In the genomic region with DNA sequence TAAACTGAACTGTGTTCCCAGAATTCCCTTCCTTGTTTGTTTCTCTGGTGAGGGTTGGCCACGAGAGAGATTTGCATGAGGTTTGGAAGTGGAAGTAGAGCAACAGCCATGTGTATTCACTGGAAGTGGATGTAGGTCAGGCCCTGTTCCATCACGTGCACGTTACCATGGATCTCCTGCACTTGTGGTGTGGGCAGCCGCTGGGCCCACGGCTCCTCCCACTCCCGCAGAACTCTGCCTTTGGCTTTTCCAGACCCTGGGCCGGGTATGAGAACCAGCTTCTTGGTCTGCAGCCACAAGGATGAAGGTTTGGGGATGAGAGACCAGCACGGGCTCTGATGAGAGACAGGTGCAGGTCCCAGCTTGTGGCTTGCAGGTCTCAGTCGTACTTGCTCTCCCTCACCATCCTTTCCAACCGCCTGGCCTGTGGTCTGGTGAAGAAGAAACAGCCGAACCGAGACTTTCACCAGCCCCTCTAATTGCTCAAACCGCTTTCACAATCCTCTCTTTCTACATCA, we compare ENCODE assay signal across 11 cellular contexts.
DNase-seq lines count a peak whose midpoint lies in the region; ATAC-seq, FAIRE-seq and TF ChIP-seq lines count a peak whose summit lies in the region.
"Had no signal": no experiment of that assay in that cellular context is flagged by ENCODE, and none has a peak within 500 bp of the region (broad histone marks: within the 10 kb centered on the region; RNA-seq: fewer than 3 reads in every experiment).

No MANE protein-coding gene starts in this region.

- H3K27me3 ChIP-seq in fibroblast of lung (ENCODE audit: control insufficient read depth, insufficient read depth, low read length): no peaks in the 10 kb centered on the region
- no peaks in the 10 kb centered on the region for H3K27me3 ChIP-seq in small intestine (ENCODE audit: control insufficient read depth in 2 of 2, insufficient read depth in 2 of 2, low read length in 2 of 2)

- no peak overlapping the region for H3K9ac ChIP-seq in fibroblast of lung (ENCODE audit: insufficient read depth, low read length)

- H3K4me3 ChIP-seq in Jurkat, Clone E6-1 (ENCODE audit: low read length): peak overlapping the region; percentile 20
- H3K4me3 ChIP-seq in fibroblast of lung (replicated peaks in 1 of 4; ENCODE audit: control extremely low read depth in 1 of 4, insufficient read depth in 1 of 4, low read depth in 3 of 4, low read length in 4 of 4) (no peak overlapping the region), small intestine (ENCODE audit: low read depth in 1 of 2, low read length in 2 of 2) (no peak overlapping the region)

- no peaks in the 10 kb centered on the region for H3K36me3 ChIP-seq in fibroblast of lung (ENCODE audit: control insufficient read depth, insufficient read depth, low read length)
- H3K36me3 ChIP-seq in small intestine (ENCODE audit: control insufficient read depth in 2 of 2, insufficient read depth in 2 of 2, low read length in 2 of 2): no peaks in the 10 kb centered on the region

- H3K9me3 ChIP-seq in fibroblast of lung (ENCODE audit: control insufficient read depth, insufficient read depth, low read depth, low read length) (no peaks in the 10 kb centered on the region), small intestine (ENCODE audit: control insufficient read depth, low read depth) (no peaks in the 10 kb centered on the region)

- H2AFZ ChIP-seq in fibroblast of lung (ENCODE audit: low read length): peak overlapping the region; percentile 18

- H3K79me2 ChIP-seq in fibroblast of lung (ENCODE audit: control insufficient read depth, insufficient read depth, low read length): no peaks in the 10 kb centered on the region

- no peaks in the 10 kb centered on the region for H4K20me1 ChIP-seq in fibroblast of lung (ENCODE audit: control insufficient read depth, extremely low read depth, insufficient read depth, low read length)

- H3K27ac ChIP-seq in fibroblast of lung (ENCODE audit: insufficient read depth, low read length) (no peak overlapping the region), small intestine (ENCODE audit: low read depth in 1 of 2, low read length in 1 of 2) (peak overlapping the region in 1 of 2 donors; percentile 86)

- no peak for FAIRE-seq in small intestine (lab: Jason Lieb, UNC)
- FAIRE-seq: frontal cortex had no signal

- H3K4me2 ChIP-seq in fibroblast of lung (ENCODE audit: extremely low read depth, insufficient read depth, low read length): no peak overlapping the region

- in situ Hi-C loops in GM13976 (cut with MboI; ENCODE audit: low sequenced_read_pairs, unreplicated experiment): no loop called here

- no peak for TF ChIP-seq CTCF in fibroblast of lung (conservative IDR thresholded peaks at IDR 0.05 in 1 of 2, IDR thresholded peaks at IDR 0.05 in 1 of 2; ENCODE audit: low read depth in 1 of 2, low read length in 2 of 2)
- no peak for TF ChIP-seq CTCF in GM13976 (IDR thresholded peaks at IDR 0.05; ENCODE audit: borderline replicate concordance, control extremely low read depth, extremely low read depth, insufficient read depth, missing control alignments)

- H3K4me1 ChIP-seq in fibroblast of lung (ENCODE audit: control insufficient read depth, extremely low read depth, insufficient read depth, low read length) (no peaks in the 10 kb centered on the region), small intestine (ENCODE audit: control insufficient read depth in 2 of 2, insufficient read depth in 1 of 2, low read depth in 1 of 2, low read length in 1 of 2) (peaks cover 0 to 4% of the 10 kb centered on the region in 2 donors)

- 80 to 91% (median 83%) methylated on average over 13 of the region's 13 CpGs for WGBS in small intestine, 3 donors

- ATAC-seq in HG02973 (IDR thresholded peaks at IDR 0.05; ENCODE audit: unreplicated experiment): no peak
- no peak for ATAC-seq in GM19467 (IDR thresholded peaks at IDR 0.05; ENCODE audit: unreplicated experiment)
- no peak for ATAC-seq in HG03159 (IDR thresholded peaks at IDR 0.05; ENCODE audit: unreplicated experiment)

- peak; percentile 76 for DNase-seq in Jurkat, Clone E6-1 (ENCODE audit: low read depth, low spot score)
- peak; percentile 55 for DNase-seq in activated CD4-positive, alpha-beta T cell treated with anti-CD3 and anti-CD28 coated beads, Interleukin-2, amount 50 U/mL, for 1 hour
- DNase-seq in fibroblast of lung (ENCODE audit: low read depth in 2 of 2) (peak; percentile 35 to 48), small intestine (peak; percentile 38), GM13976 (ENCODE audit: low spot score) (no peak)
- DNase-seq: activated CD4-positive, CD25-positive, alpha-beta regulatory T cell treated with anti-CD3 and anti-CD28 coated beads, Interleukin-2, amount 50 U/mL, for 72 hours; NCI-H1105 had no signal
